25 cellular contexts compared by ENCODE assay signal in genomic region chr9:5040730-5041389, GRCh38. TPM values are rescaled to one million over a fixed set of nuclear protein-coding genes. Genes with fewer than 3 reads are reported as not detected.
DNase-seq lines count a peak whose midpoint lies in the region; ATAC-seq, FAIRE-seq and TF ChIP-seq lines count a peak whose summit lies in the region.
"Had no signal": no experiment of that assay in that cellular context is flagged by ENCODE, and none has a peak within 500 bp of the region (broad histone marks: within the 10 kb centered on the region; RNA-seq: fewer than 3 reads in every experiment).

No MANE protein-coding gene starts in this region.

- no peak overlapping the region for H2AFZ ChIP-seq in neuronal stem cell (ENCODE audit: low read length)
- H2AFZ ChIP-seq: PC-9 had no signal

- no peak overlapping the region for H4K8ac ChIP-seq in neuronal stem cell (ENCODE audit: low read depth, low read length)

- H3K4ac ChIP-seq in neuronal stem cell (ENCODE audit: low read length), result no peak overlapping the region

- DNase-seq in right cardiac atrium (peak in 2 of 3 donors; percentile 42 to 47), left ventricle myocardium superior (no peak), bronchial epithelial cell (ENCODE audit: low read depth) (no peak), neuronal stem cell (ENCODE audit: low spot score) (no peak), upper lobe of right lung (peak; percentile 57), left lobe of liver (ENCODE audit: low spot score) (no peak), NCI-H345 treated with DMSO at 0.1 percent for 48 hours (lab: John Stamatoyannopoulos, UW; ENCODE audit: unreplicated experiment) (no peak)
- DNase-seq: AML-193; CD4-positive, alpha-beta memory T cell; COR-L47; DMS79; EL; GDM1; GOT3; HCEC 1CT; MM.1S; NCI-H2029; NCI-H526 treated with DMSO at 0.1 percent for 48 hours; PC-9; SHP77 had no signal

- H3K23ac ChIP-seq in neuronal stem cell (ENCODE audit: low read depth, low read length, poor library complexity), result no peak overlapping the region

- H4K91ac ChIP-seq in neuronal stem cell (ENCODE audit: low read depth, low read length, poor library complexity), result peak overlapping the region; percentile 53

- ATAC-seq in right cardiac atrium, result no peak
- no peak for ATAC-seq in left ventricle myocardium superior
- ATAC-seq in upper lobe of right lung, result peak; percentile 43
- ATAC-seq in left lobe of liver, result no peak
- ATAC-seq: A549 had no signal

- H2BK12ac ChIP-seq in neuronal stem cell (ENCODE audit: low read length), result no peak overlapping the region

- H2BK120ac ChIP-seq in neuronal stem cell (ENCODE audit: low read depth, low read length), result no peak overlapping the region

- peak overlapping the region; percentile 31 for H3K14ac ChIP-seq in neuronal stem cell (ENCODE audit: low read length)

- no peak overlapping the region for H2BK5ac ChIP-seq in neuronal stem cell (ENCODE audit: low read length)

- peak overlapping the region; percentile 58 for H3K18ac ChIP-seq in neuronal stem cell (ENCODE audit: low read length)

- intact Hi-C loops in right cardiac atrium (cut with DNase I) (no loop called here), left ventricle myocardium superior (cut with micrococcal nuclease) (no loop called here), upper lobe of right lung (cut with DNase I) (no loop called here)

- H3K9me3 ChIP-seq in right cardiac atrium (ENCODE audit: control insufficient read depth, low read length) (no peaks in the 10 kb centered on the region), neuronal stem cell (replicated peaks in 1 of 2; ENCODE audit: control insufficient read depth in 2 of 2, insufficient read depth in 1 of 2, low read depth in 1 of 2, low read length in 2 of 2) (peaks cover 9 to 12% of the 10 kb centered on the region in 2 donors), upper lobe of right lung (no peaks in the 10 kb centered on the region)
- H3K9me3 ChIP-seq: A549 had no signal

- no peak overlapping the region for H2BK15ac ChIP-seq in neuronal stem cell (ENCODE audit: low read length)

- no peak overlapping the region for H3K27ac ChIP-seq in right cardiac atrium (ENCODE audit: low read length)
- H3K27ac ChIP-seq in neuronal stem cell (replicated peaks; ENCODE audit: low read length), result no peak overlapping the region
- no peak overlapping the region for H3K27ac ChIP-seq in upper lobe of right lung
- H3K27ac ChIP-seq: A549; BLaER1 treated with 17β-estradiol and CSF1 and Interleukin-3, amounts not matched to agents 10 nM and 100 nM; HL-60; KMS-11; PC-9 had no signal

- no peak overlapping the region for H2AK5ac ChIP-seq in neuronal stem cell (ENCODE audit: low read depth, low read length)

- H3K4me1 ChIP-seq in right cardiac atrium (ENCODE audit: control insufficient read depth, insufficient read depth, low read length) (no peaks in the 10 kb centered on the region), neuronal stem cell (ENCODE audit: control insufficient read depth in 2 of 2, insufficient read depth in 1 of 2, low read depth in 1 of 2, low read length in 2 of 2) (no peaks in the 10 kb centered on the region), upper lobe of right lung (no peaks in the 10 kb centered on the region)

- 96% methylated on average over 47 of the region's 47 CpGs for WGBS in right cardiac atrium
- WGBS in neuronal stem cell (ENCODE audit: extremely low coverage in 2 of 2, insufficient read length in 2 of 2, insufficient replicate concordance in 1 of 2), 2 donors, result no CpG with 5 or more reads among the region's 47 CpGs

- H3K4me3 ChIP-seq in right cardiac atrium (ENCODE audit: low read length) (no peak overlapping the region), bronchial epithelial cell (ENCODE audit: low read depth, low read length) (no peak overlapping the region), neuronal stem cell (ENCODE audit: low read length in 2 of 2) (no peak overlapping the region), upper lobe of right lung (no peak overlapping the region)
- H3K4me3 ChIP-seq: A549, PC-9 had no signal

- no peak overlapping the region for H3K9ac ChIP-seq in neuronal stem cell (ENCODE audit: low read depth, low read length, poor library complexity)
- H3K9ac ChIP-seq: BLaER1 treated with 17β-estradiol and CSF1 and Interleukin-3, amounts not matched to agents 10 nM and 100 nM; KMS-11 had no signal

- peak; percentile 72 for FAIRE-seq in bronchial epithelial cell (lab: Jason Lieb, UNC)
- FAIRE-seq: A549, GM12891 had no signal

- no peaks in the 10 kb centered on the region for H3K27me3 ChIP-seq in right cardiac atrium (ENCODE audit: control insufficient read depth, insufficient read depth)
- no peaks in the 10 kb centered on the region for H3K27me3 ChIP-seq in bronchial epithelial cell (ENCODE audit: control insufficient read depth, insufficient read depth, low read length)
- no peaks in the 10 kb centered on the region for H3K27me3 ChIP-seq in neuronal stem cell (ENCODE audit: control insufficient read depth in 3 of 3, insufficient read depth in 3 of 3, low read depth in 1 of 3, low read length in 3 of 3)
- no peaks in the 10 kb centered on the region for H3K27me3 ChIP-seq in upper lobe of right lung
- H3K27me3 ChIP-seq: BLaER1 treated with 17β-estradiol and CSF1 and Interleukin-3, amounts not matched to agents 10 nM and 100 nM had no signal

- no peak for TF ChIP-seq CTCF in bronchial epithelial cell (IDR thresholded peaks at IDR 0.05; ENCODE audit: insufficient read depth, low read length, severe bottlenecking)
- no peak for TF ChIP-seq CTCF in upper lobe of right lung (IDR thresholded peaks at IDR 0.05)

- no peaks in the 10 kb centered on the region for H3K79me1 ChIP-seq in neuronal stem cell (ENCODE audit: low read depth, low read length)

- H3K36me3 ChIP-seq in bronchial epithelial cell (ENCODE audit: control insufficient read depth, insufficient read depth, low read length) (peaks cover 3% of the 10 kb centered on the region), neuronal stem cell (replicated peaks in 1 of 2; ENCODE audit: control insufficient read depth in 2 of 2, insufficient read depth in 2 of 2, low read length in 2 of 2) (peaks cover 0 to 6% of the 10 kb centered on the region in 2 donors), upper lobe of right lung (peaks cover 26% of the 10 kb centered on the region)

- H3K4me2 ChIP-seq in neuronal stem cell (ENCODE audit: insufficient read depth, low read length, poor library complexity, severe bottlenecking), result no peak overlapping the region
- H3K4me2 ChIP-seq: A549; BLaER1 treated with 17β-estradiol and CSF1 and Interleukin-3, amounts not matched to agents 10 nM and 100 nM; KMS-11; PC-9 had no signal

RNA-seq across cellular contexts. Expression of gene JAK2, which starts 55.8 kb away (rescaled TPM):
- total RNA-seq in right cardiac atrium (10 to 100 TPM; 10.4 to 14.6 (median 12.2) TPM), left ventricle myocardium superior (21.5 TPM), bronchial epithelial cell (9.0 and 15.5 TPM in 2 replicates), upper lobe of right lung (24.4 TPM), left lobe of liver (3.9 TPM)
- polyA plus RNA-seq in right cardiac atrium, result 4.5 TPM
- polyA plus RNA-seq in neuronal stem cell (2013, experiment 1 of 2), result 1.5 TPM
- polyA plus RNA-seq in neuronal stem cell (2013, experiment 2 of 2), result 1.4 TPM

Comparison
In these comparisons a context has a peak if more than half of its experiments do, and no peak if none do; other contexts are left out.
1. DNase-seq: peak in right cardiac atrium (2 of 3) and upper lobe of right lung (single experiment); none in left ventricle myocardium superior (single experiment), bronchial epithelial cell (single experiment), neuronal stem cell (single experiment), left lobe of liver (single experiment) and NCI-H345 treated with DMSO at 0.1 percent for 48 hours (single experiment).